8 cellular contexts compared by ENCODE assay signal in the genomic region with DNA sequence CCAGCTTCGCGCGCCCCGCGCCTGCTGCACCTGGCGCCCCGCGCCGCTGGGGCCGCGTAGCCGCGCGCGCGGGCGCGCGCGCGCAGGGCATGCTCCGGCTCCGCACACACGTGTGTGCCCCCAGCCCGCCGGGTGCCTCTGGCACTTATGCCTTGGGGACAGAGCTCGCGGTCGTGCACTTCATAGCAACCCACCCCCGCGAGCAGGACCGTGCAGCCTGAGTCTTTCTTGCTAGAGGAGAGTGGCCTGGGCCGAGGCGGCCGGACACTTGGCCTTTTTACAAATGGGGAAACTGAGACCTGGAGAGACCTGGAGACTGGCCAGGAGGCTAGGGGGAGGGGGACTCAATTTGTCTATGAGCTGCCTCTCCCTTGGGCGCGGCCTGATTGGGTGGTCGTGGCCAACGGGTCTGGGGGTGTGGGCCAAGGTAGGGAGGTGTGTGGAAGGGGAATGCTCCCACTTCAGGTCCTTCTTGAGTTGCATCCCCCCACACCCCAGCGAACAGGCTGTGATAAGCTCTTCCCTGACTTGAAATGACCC. TPM values are rescaled to one million over a fixed set of nuclear protein-coding genes. Genes with fewer than 3 reads are reported as not detected.
DNase-seq lines count a peak whose midpoint lies in the region; ATAC-seq and TF ChIP-seq lines count a peak whose summit lies in the region.

No MANE protein-coding gene starts in this region.

- no peak overlapping the region for H2AFZ ChIP-seq in H9 (ENCODE audit: low read length)

- no TSS peak for BruUV-seq in Panc1 (replicated peaks; lab: Mats Ljungman, UMichigan)

- peak overlapping the region; percentile 71 for H3K4me2 ChIP-seq in H9 (ENCODE audit: insufficient read depth, insufficient read length, low read length)

- peak; percentile 80 for DNase-seq in D341Med (ENCODE audit: low spot score)
- DNase-seq in H9 = no peak
- no peak for DNase-seq in Panc1 (ENCODE audit: low read depth, low spot score)
- no peak for DNase-seq in islet precursor cell

- peak overlapping the region; percentile 21 for H3K18ac ChIP-seq in H9 (ENCODE audit: insufficient read length, low read depth, low read length)

- ATAC-seq in Panc1 (peak; percentile 11), HG03460 (IDR thresholded peaks at IDR 0.05; ENCODE audit: unreplicated experiment) (no peak), GM21381 (IDR thresholded peaks at IDR 0.05; ENCODE audit: unreplicated experiment) (no peak)

- no peak overlapping the region for H4K5ac ChIP-seq in H9 (ENCODE audit: insufficient read length, low read depth, low read length)

- intact Hi-C loops in Panc1 (cut with micrococcal nuclease; ENCODE audit: unreplicated experiment) = no loop called here

- peaks cover 3% of the 10 kb centered on the region; the same call in 1 of the 2 replicates for H3K27me3 Mint-ChIP-seq in H9 (ENCODE audit: low read depth)

- no peak overlapping the region for H2BK5ac ChIP-seq in H9 (ENCODE audit: insufficient read length, low read length)

- H3K23me2 ChIP-seq in H9 (ENCODE audit: insufficient read length, low read depth, low read length, poor library complexity, severe bottlenecking) = peaks cover 6% of the 10 kb centered on the region

- H3K4me3 ChIP-seq in Panc1 (ENCODE audit: low read depth in 2 of 2, low read length in 2 of 2) (peak overlapping the region; percentile 61 to 63), esophagus (ENCODE audit: low read depth in 1 of 2, low read length in 2 of 2) (peak overlapping the region; percentile 66 to 75), neutrophil (ENCODE audit: low read depth in 1 of 2, low read length in 1 of 2) (peak overlapping the region; percentile 93)

- in situ Hi-C loops in Panc1 (cut with HindIII; ENCODE audit: low pct_unique_long_range_greater_than_20kb, low sequenced_read_pairs) = no loop called here

- H3K27me3 ChIP-seq in H9 (ENCODE audit: insufficient read depth, low read length) (peaks cover 4% of the 10 kb centered on the region; the same call in 1 of the 2 replicates), Panc1 (ENCODE audit: control insufficient read depth, insufficient read depth, low read length) (no peaks in the 10 kb centered on the region), esophagus (ENCODE audit: control insufficient read depth in 1 of 2, insufficient read depth in 2 of 2, low read length in 2 of 2) (no peaks in the 10 kb centered on the region), neutrophil (no peaks in the 10 kb centered on the region)

- H2AK5ac ChIP-seq in H9 (ENCODE audit: insufficient read length, low read length) = no peak overlapping the region

- H3K9me3 ChIP-seq in H9 (ENCODE audit: control insufficient read depth, low read depth, low read length) (no peaks in the 10 kb centered on the region), Panc1 (ENCODE audit: control insufficient read depth, insufficient read depth, low read depth, low read length) (no peaks in the 10 kb centered on the region), esophagus (ENCODE audit: control insufficient read depth in 2 of 2, insufficient read depth in 1 of 2, low read depth in 1 of 2, low read length in 1 of 2) (no peaks in the 10 kb centered on the region), neutrophil (no peaks in the 10 kb centered on the region)

- H3K36me3 Mint-ChIP-seq in H9 (ENCODE audit: insufficient read depth in 1 of 3, low read depth in 3 of 3) = peaks cover 0 to 3% (median under 1%) of the 10 kb centered on the region in 3 experiments; a peak in 4 of 7 replicates

- H2BK15ac ChIP-seq in H9 (ENCODE audit: low read depth, low read length) = no peak overlapping the region

- TF ChIP-seq CTCF in H9 (conservative IDR thresholded peaks at IDR 0.05) (no peak), Panc1 (IDR thresholded peaks at IDR 0.05) (no peak), neutrophil (IDR thresholded peaks at IDR 0.05) (no peak)

- H2BK120ac ChIP-seq in H9 (ENCODE audit: low read depth, low read length, poor library complexity, severe bottlenecking) = no peak overlapping the region

- no peak overlapping the region for H3K9ac ChIP-seq in H9 (ENCODE audit: extremely low read depth, insufficient read length, low read length)

- no CpG with 5 or more reads among the region's 40 CpGs for WGBS in H9 (ENCODE audit: extremely low coverage, insufficient read length, low lambda C conversion rate)
- 0 to 2% methylated on average over 32 to 40 of the region's 40 CpGs for WGBS in esophagus, 2 donors

- peaks cover 0 to 3% of the 10 kb centered on the region in 2 experiments; a peak in 1 of 5 replicates for H3K9me3 Mint-ChIP-seq in H9

- H4K8ac ChIP-seq in H9 (replicated peaks; ENCODE audit: insufficient read length, low read depth, low read length) = no peak overlapping the region

- no peak overlapping the region for H3K56ac ChIP-seq in H9 (ENCODE audit: insufficient read length, low read depth, low read length)

- H4K20me1 ChIP-seq in H9 (ENCODE audit: control insufficient read depth, insufficient read depth, insufficient read length) = no peaks in the 10 kb centered on the region

- no peak overlapping the region for H2BK12ac ChIP-seq in H9 (ENCODE audit: insufficient read length, low read depth, low read length)

- H3K14ac ChIP-seq in H9 (ENCODE audit: insufficient read depth, low read length) = peak overlapping the region; percentile 17; the same call in 1 of the 2 replicates

- H3K79me1 ChIP-seq in H9 (ENCODE audit: insufficient read depth, low read depth, low read length, poor library complexity, severe bottlenecking) = no peaks in the 10 kb centered on the region

- no peak overlapping the region for H3K27ac Mint-ChIP-seq in H9

- H3K79me2 ChIP-seq in H9 (ENCODE audit: insufficient read depth, low read length) = peaks cover 9% of the 10 kb centered on the region; the same call in 1 of the 2 replicates

- H3K4me1 ChIP-seq in H9 (ENCODE audit: insufficient read depth, low read length) = peaks cover 4% of the 10 kb centered on the region; the same call in 1 of the 2 replicates
- peaks cover 3% of the 10 kb centered on the region; the same call in 1 of the 2 replicates for H3K4me1 ChIP-seq in Panc1 (ENCODE audit: control insufficient read depth, insufficient read depth, low read length)
- H3K4me1 ChIP-seq in esophagus (ENCODE audit: control insufficient read depth in 2 of 2, insufficient read depth in 2 of 2, low read length in 1 of 2) = peaks cover 3 to 32% of the 10 kb centered on the region in 2 donors
- peaks cover 88% of the 10 kb centered on the region in 2 experiments for H3K4me1 ChIP-seq in neutrophil (ENCODE audit: control insufficient read depth in 1 of 2, insufficient read depth in 1 of 2, low read depth in 1 of 2, low read length in 1 of 2)

- H3K4me3 Mint-ChIP-seq in H9 = peak overlapping the region; percentile 74 to 85

- H3K36me3 ChIP-seq in Panc1 (ENCODE audit: control insufficient read depth, insufficient read depth, low read length) = peaks cover 3% of the 10 kb centered on the region; the same call in 1 of the 2 replicates
- peaks cover 0 to 5% of the 10 kb centered on the region in 2 donors for H3K36me3 ChIP-seq in esophagus (ENCODE audit: control insufficient read depth in 2 of 2, insufficient read depth in 2 of 2, low read length in 1 of 2)
- no peaks in the 10 kb centered on the region for H3K36me3 ChIP-seq in neutrophil

- H2BK20ac ChIP-seq in H9 (ENCODE audit: low read depth, low read length, poor library complexity, severe bottlenecking) = no peak overlapping the region

- H3K4ac ChIP-seq in H9 (ENCODE audit: low read depth, low read length) = no peak overlapping the region

- CTCF ChIA-PET in Panc1 (lab: Charles Lee) = interaction anchor here (1.0 kb wide), 1 partner anchor 71 kb away, joined by 4 read pairs; no protein-coding TSS in a partner anchor

- POLR2A ChIA-PET in Panc1 (lab: Charles Lee) = no interaction called here

- no peak overlapping the region for H3K23ac ChIP-seq in H9 (ENCODE audit: insufficient read length, low read depth, low read length)

- H3K27ac ChIP-seq in H9 (ENCODE audit: insufficient read length, low read depth, low read length) = no peak overlapping the region
- peak overlapping the region; percentile 76 for H3K27ac ChIP-seq in Panc1 (ENCODE audit: low read length)
- H3K27ac ChIP-seq in esophagus (ENCODE audit: low read depth in 2 of 2, low read length in 1 of 2) = peak overlapping the region; percentile 96 to 98
- peak overlapping the region; percentile 87 for H3K27ac ChIP-seq in neutrophil

- no peak overlapping the region for H3T11ph ChIP-seq in H9 (ENCODE audit: low read length)

- no peak overlapping the region for H4K91ac ChIP-seq in H9 (ENCODE audit: insufficient read length, low read depth, low read length)

- H3K4me1 Mint-ChIP-seq in H9 = peaks cover 30 to 42% of the 10 kb centered on the region in 2 experiments

RNA-seq across cellular contexts. Expression of gene NBEAL2, which starts 0.6 kb away (rescaled TPM):
- total RNA-seq in H9 (2021) (50.4 and 52.1 TPM in 2 replicates), Panc1 (2021; ENCODE audit: unreplicated experiment) (38.8 TPM)
- 46.2 TPM for polyA plus RNA-seq in Panc1 (2012; ENCODE audit: insufficient read length)
- polyA plus RNA-seq in esophagus = 100 to 1,000 TPM; 173 to 211 TPM

RNA-seq across cellular contexts. Expression of gene CCDC12, which starts 3.5 kb away (rescaled TPM):
- total RNA-seq in H9 (2021) = 49.1 and 54.0 TPM in 2 replicates
- total RNA-seq in Panc1 (2021; ENCODE audit: unreplicated experiment) = 35.5 TPM
- polyA plus RNA-seq in Panc1 (2012; ENCODE audit: insufficient read length) = 54.3 TPM
- polyA plus RNA-seq in esophagus = 10 to 100 TPM; 82.5 to 90.1 TPM
